12 cellular contexts compared by ENCODE assay signal in genomic region chr14:69149461-69150244, GRCh38. TPM values are rescaled to one million over a fixed set of nuclear protein-coding genes. Genes with fewer than 3 reads are reported as not detected.
DNase-seq lines count a peak whose midpoint lies in the region; ATAC-seq and TF ChIP-seq lines count a peak whose summit lies in the region.
"Had no signal": no experiment of that assay in that cellular context is flagged by ENCODE, and none has a peak within 500 bp of the region (broad histone marks: within the 10 kb centered on the region; RNA-seq: fewer than 3 reads in every experiment).

No MANE protein-coding gene starts in this region.

- peak overlapping the region; percentile 15 for H3K27ac Mint-ChIP-seq in activated T-helper 2 cell treated with anti-CD3 and anti-CD28 coated beads, Interferon-gamma antibody, Interleukin-2, Interleukin-4, amounts not matched to agents 10 μg/mL and 5 μg/mL and 100 μg/mL, durations not matched to agents 14 hours and 24 hours and 36 hours

- H3K4me3 Mint-ChIP-seq in activated T-helper 2 cell treated with anti-CD3 and anti-CD28 coated beads, Interferon-gamma antibody, Interleukin-2, Interleukin-4, amounts not matched to agents 10 μg/mL and 5 μg/mL and 100 μg/mL, durations not matched to agents 14 hours and 24 hours and 36 hours (ENCODE audit: low read depth) = peak overlapping the region; percentile 53

- TF ChIP-seq CTCF in AG10803 (conservative IDR thresholded peaks at IDR 0.05; ENCODE audit: low read length) = no peak

- intact Hi-C loops in activated T-helper 2 cell treated with anti-CD3 and anti-CD28 coated beads, Interferon-gamma antibody, Interleukin-2, Interleukin-4, amounts not matched to agents 10 μg/mL and 5 μg/mL and 100 μg/mL, durations not matched to agents 14 hours and 24 hours and 36 hours (cut with micrococcal nuclease) = loop anchor here (2.0 to 5.0 kb wide), 3 partner anchors 171 to 1209 kb away; partner anchors contain the start of genes ACTN1, COX16 and SRSF5

- ATAC-seq in HG02884 (IDR thresholded peaks at IDR 0.05; ENCODE audit: unreplicated experiment) = no peak
- ATAC-seq: left colon had no signal

- peak; percentile 44 for DNase-seq in AG10803 (ENCODE audit: low read depth)
- peak; percentile 29 for DNase-seq in GM04503 (ENCODE audit: low read depth)
- DNase-seq in activated T-helper 2 cell treated with anti-CD3 and anti-CD28 coated beads, Interferon-gamma antibody, Interleukin-2, Interleukin-4, amounts not matched to agents 10 μg/mL and 5 μg/mL and 100 μg/mL, durations not matched to agents 14 hours and 24 hours and 36 hours (ENCODE audit: low spot score) = no peak
- DNase-seq in kidney glomerular epithelial cell (lab: John Stamatoyannopoulos, UW) = peak; percentile 11
- DNase-seq in NCI-H226 = no peak
- DNase-seq in epidermal melanocyte (ENCODE audit: insufficient read length, low spot score) = no peak
- no peak for DNase-seq in stimulated activated CD4-positive, alpha-beta T cell treated with anti-CD3 and anti-CD28 coated beads, Interleukin-12 subunit alpha, Interleukin-12 subunit beta, amount 100 ng/mL, for 4 hours
- DNase-seq: activated gamma-delta T cell treated with Interleukin-2 at 50 U/mL for 16 hours, left colon, NCI-H526, retina had no signal

- peaks cover 38% of the 10 kb centered on the region for H3K4me1 Mint-ChIP-seq in activated T-helper 2 cell treated with anti-CD3 and anti-CD28 coated beads, Interferon-gamma antibody, Interleukin-2, Interleukin-4, amounts not matched to agents 10 μg/mL and 5 μg/mL and 100 μg/mL, durations not matched to agents 14 hours and 24 hours and 36 hours (ENCODE audit: low read depth)

- no peak overlapping the region for H3K4me3 ChIP-seq in AG10803 (ENCODE audit: low read length)

- no peaks in the 10 kb centered on the region for H3K9me3 Mint-ChIP-seq in activated T-helper 2 cell treated with anti-CD3 and anti-CD28 coated beads, Interferon-gamma antibody, Interleukin-2, Interleukin-4, amounts not matched to agents 10 μg/mL and 5 μg/mL and 100 μg/mL, durations not matched to agents 14 hours and 24 hours and 36 hours

- peaks cover 8% of the 10 kb centered on the region for H3K27me3 Mint-ChIP-seq in activated T-helper 2 cell treated with anti-CD3 and anti-CD28 coated beads, Interferon-gamma antibody, Interleukin-2, Interleukin-4, amounts not matched to agents 10 μg/mL and 5 μg/mL and 100 μg/mL, durations not matched to agents 14 hours and 24 hours and 36 hours (ENCODE audit: low read depth)

- H3K36me3 Mint-ChIP-seq in activated T-helper 2 cell treated with anti-CD3 and anti-CD28 coated beads, Interferon-gamma antibody, Interleukin-2, Interleukin-4, amounts not matched to agents 10 μg/mL and 5 μg/mL and 100 μg/mL, durations not matched to agents 14 hours and 24 hours and 36 hours (ENCODE audit: low read depth) = peaks cover 36% of the 10 kb centered on the region

RNA-seq across cellular contexts. Expression of gene DCAF5, which starts 3.3 kb away (rescaled TPM):
- total RNA-seq in activated T-helper 2 cell treated with anti-CD3 and anti-CD28 coated beads, Interferon-gamma antibody, Interleukin-2, Interleukin-4, amounts not matched to agents 10 μg/mL and 5 μg/mL and 100 μg/mL, durations not matched to agents 14 hours and 24 hours and 36 hours = 30.4 and 30.7 TPM in 2 replicates

RNA-seq across cellular contexts. Expression of gene EXD2, which starts 41.6 kb away (rescaled TPM):
- 6.6 and 8.1 TPM in 2 replicates for total RNA-seq in activated T-helper 2 cell treated with anti-CD3 and anti-CD28 coated beads, Interferon-gamma antibody, Interleukin-2, Interleukin-4, amounts not matched to agents 10 μg/mL and 5 μg/mL and 100 μg/mL, durations not matched to agents 14 hours and 24 hours and 36 hours

Comparison
In these comparisons a context has a peak if more than half of its experiments do, and no peak if none do; other contexts are left out.
1. DNase-seq: peak in AG10803 (single experiment), GM04503 (single experiment) and kidney glomerular epithelial cell (single experiment); none in activated T-helper 2 cell treated with anti-CD3 and anti-CD28 coated beads, Interferon-gamma antibody, Interleukin-2, Interleukin-4, amounts not matched to agents 10 μg/mL and 5 μg/mL and 100 μg/mL, durations not matched to agents 14 hours and 24 hours and 36 hours (single experiment), NCI-H226 (single experiment), epidermal melanocyte (single experiment) and stimulated activated CD4-positive, alpha-beta T cell treated with anti-CD3 and anti-CD28 coated beads, Interleukin-12 subunit alpha, Interleukin-12 subunit beta, amount 100 ng/mL, for 4 hours (single experiment).